ENCODE assay signal across 19 cellular contexts in the genomic region with DNA sequence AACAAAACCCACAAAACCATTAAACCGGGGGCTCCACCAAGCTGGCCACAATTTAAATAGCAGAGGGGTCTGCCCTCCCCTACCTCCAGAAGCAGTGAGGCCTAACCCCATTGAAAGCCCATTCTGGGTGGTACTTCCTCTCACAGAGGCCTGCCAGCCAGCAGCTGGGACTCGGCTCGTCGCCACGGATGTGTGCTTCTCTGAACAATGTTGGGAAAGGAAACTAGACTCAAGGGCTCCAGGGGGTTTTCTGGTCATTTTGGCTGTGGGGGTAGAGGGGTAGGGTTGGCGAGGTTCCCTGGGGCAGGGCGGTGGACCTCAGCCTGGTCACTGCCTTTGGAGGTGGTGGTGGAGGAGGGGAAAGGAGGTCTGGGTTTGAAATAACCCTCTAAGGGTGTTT. TPM values are rescaled to one million over a fixed set of nuclear protein-coding genes. Genes with fewer than 3 reads are reported as not detected.
DNase-seq lines count a peak whose midpoint lies in the region; ATAC-seq and TF ChIP-seq lines count a peak whose summit lies in the region.
"Had no signal": no experiment of that assay in that cellular context is flagged by ENCODE, and none has a peak within 500 bp of the region (broad histone marks: within the 10 kb centered on the region; RNA-seq: fewer than 3 reads in every experiment).

No MANE protein-coding gene starts in this region.

- intact Hi-C loops in gastrocnemius medialis (cut with DNase I; ENCODE audit: low total_unique reads) (loop anchor here (10.0 kb wide), 1 partner anchor 90 kb away; no protein-coding TSS in a partner anchor), lower leg skin (cut with DNase I; ENCODE audit: low total_unique reads) (no loop called here)
- intact Hi-C loops in activated T-helper 1 cell treated with anti-CD3 and anti-CD28 coated beads, Interleukin-12 subunit alpha, Interleukin-12 subunit beta, Interleukin-2, Interleukin-4 antibody, amounts not matched to agents 30 ng/mL and 10 ng/mL and 1 ng/mL, durations not matched to agents 14 hours and 24 hours and 36 hours (cut with micrococcal nuclease) = no loop called here

- no peaks in the 10 kb centered on the region for H3K36me3 ChIP-seq in gastrocnemius medialis
- H3K36me3 ChIP-seq: suprapubic skin had no signal

- ATAC-seq in GM18511 (IDR thresholded peaks at IDR 0.05; ENCODE audit: unreplicated experiment) (peak; percentile 31), HG03108 (IDR thresholded peaks at IDR 0.05; ENCODE audit: unreplicated experiment) (peak; percentile 38), gastrocnemius medialis (peak in 1 of 2 donors; percentile 45)
- ATAC-seq: K562; natural killer cell treated with Interleukin-12 subunit alpha and Interleukin-12 subunit beta and Interleukin-15 and Interleukin-18, amount 100 ng/mL, for 72 hours had no signal

- no peaks in the 10 kb centered on the region for H3K9me3 Mint-ChIP-seq in activated T-helper 1 cell treated with anti-CD3 and anti-CD28 coated beads, Interleukin-12 subunit alpha, Interleukin-12 subunit beta, Interleukin-2, Interleukin-4 antibody, amounts not matched to agents 30 ng/mL and 10 ng/mL and 1 ng/mL, durations not matched to agents 14 hours and 24 hours and 36 hours
- H3K9me3 Mint-ChIP-seq: activated naive CD4-positive, alpha-beta T cell treated with anti-CD3 and anti-CD28 coated beads, Interleukin-2, amount 50 U/mL, for 24 hours; HFFc6; natural killer cell treated with Interleukin-12 subunit alpha and Interleukin-12 subunit beta and Interleukin-15 and Interleukin-18, amount 100 ng/mL, for 72 hours had no signal

- H3K4me1 Mint-ChIP-seq in activated T-helper 1 cell treated with anti-CD3 and anti-CD28 coated beads, Interleukin-12 subunit alpha, Interleukin-12 subunit beta, Interleukin-2, Interleukin-4 antibody, amounts not matched to agents 30 ng/mL and 10 ng/mL and 1 ng/mL, durations not matched to agents 14 hours and 24 hours and 36 hours (ENCODE audit: low read depth) = peaks cover 9% of the 10 kb centered on the region

- in situ Hi-C loops in gastrocnemius medialis (cut with MboI; ENCODE audit: low sequenced_read_pairs in 4 of 4) = no loop called here

- no peak for TF ChIP-seq POLR2A in gastrocnemius medialis (IDR thresholded peaks at IDR 0.05)
- no peak for TF ChIP-seq POLR2A in lower leg skin (IDR thresholded peaks at IDR 0.05)

- H3K27me3 ChIP-seq in gastrocnemius medialis = peaks cover 0 to 6% (median 0%) of the 10 kb centered on the region in 3 donors

- no peaks in the 10 kb centered on the region for H3K36me3 Mint-ChIP-seq in activated T-helper 1 cell treated with anti-CD3 and anti-CD28 coated beads, Interleukin-12 subunit alpha, Interleukin-12 subunit beta, Interleukin-2, Interleukin-4 antibody, amounts not matched to agents 30 ng/mL and 10 ng/mL and 1 ng/mL, durations not matched to agents 14 hours and 24 hours and 36 hours (ENCODE audit: low read depth)
- H3K36me3 Mint-ChIP-seq: activated naive CD4-positive, alpha-beta T cell treated with anti-CD3 and anti-CD28 coated beads, Interleukin-2, amount 50 U/mL, for 24 hours; natural killer cell treated with Interleukin-12 subunit alpha and Interleukin-12 subunit beta and Interleukin-15 and Interleukin-18, amount 100 ng/mL, for 72 hours had no signal

- DNase-seq in dermis blood vessel endothelial cell = peak; percentile 69
- DNase-seq in gastrocnemius medialis = no peak
- no peak for DNase-seq in GM19238 (ENCODE audit: insufficient read length, low spot score)
- no peak for DNase-seq in lower leg skin (ENCODE audit: low spot score in 2 of 2)
- no peak for DNase-seq in activated T-helper 1 cell treated with anti-CD3 and anti-CD28 coated beads, Interleukin-12 subunit alpha, Interleukin-12 subunit beta, Interleukin-2, Interleukin-4 antibody, amounts not matched to agents 30 ng/mL and 10 ng/mL and 1 ng/mL, durations not matched to agents 14 hours and 24 hours and 36 hours (ENCODE audit: low spot score)
- DNase-seq: activated CD4-positive, alpha-beta T cell treated with anti-CD3 and anti-CD28 coated beads for 48 hours; activated T-cell treated with anti-CD3 and anti-CD28 coated beads for 4 hours; effector CD4-positive, alpha-beta T cell; HFFc6; NCI-H2227 treated with DMSO at 0.1 percent for 48 hours; NK-92 treated with Interleukin-12 subunit alpha and Interleukin-12 subunit beta, amount 100 ng/mL, for 24 hours; retina; T1000 had no signal

- H3K4me3 Mint-ChIP-seq in activated T-helper 1 cell treated with anti-CD3 and anti-CD28 coated beads, Interleukin-12 subunit alpha, Interleukin-12 subunit beta, Interleukin-2, Interleukin-4 antibody, amounts not matched to agents 30 ng/mL and 10 ng/mL and 1 ng/mL, durations not matched to agents 14 hours and 24 hours and 36 hours = no peak overlapping the region
- H3K4me3 Mint-ChIP-seq: activated naive CD4-positive, alpha-beta T cell treated with anti-CD3 and anti-CD28 coated beads, Interleukin-2, amount 50 U/mL, for 24 hours; HFFc6; natural killer cell treated with Interleukin-12 subunit alpha and Interleukin-12 subunit beta and Interleukin-15 and Interleukin-18, amount 100 ng/mL, for 72 hours had no signal

- H3K27me3 Mint-ChIP-seq in activated T-helper 1 cell treated with anti-CD3 and anti-CD28 coated beads, Interleukin-12 subunit alpha, Interleukin-12 subunit beta, Interleukin-2, Interleukin-4 antibody, amounts not matched to agents 30 ng/mL and 10 ng/mL and 1 ng/mL, durations not matched to agents 14 hours and 24 hours and 36 hours (ENCODE audit: insufficient read depth) = peaks cover 15% of the 10 kb centered on the region
- H3K27me3 Mint-ChIP-seq: natural killer cell treated with Interleukin-12 subunit alpha and Interleukin-12 subunit beta and Interleukin-15 and Interleukin-18, amount 100 ng/mL, for 72 hours had no signal

- H3K4me3 ChIP-seq in gastrocnemius medialis = no peak overlapping the region
- no peak overlapping the region for H3K4me3 ChIP-seq in lower leg skin (ENCODE audit: low read depth, poor library complexity, severe bottlenecking)
- H3K4me3 ChIP-seq: K562, suprapubic skin had no signal

- H3K4me1 ChIP-seq in gastrocnemius medialis = peaks cover 0 to 4% of the 10 kb centered on the region in 2 donors

- no peak overlapping the region for H3K27ac Mint-ChIP-seq in activated T-helper 1 cell treated with anti-CD3 and anti-CD28 coated beads, Interleukin-12 subunit alpha, Interleukin-12 subunit beta, Interleukin-2, Interleukin-4 antibody, amounts not matched to agents 30 ng/mL and 10 ng/mL and 1 ng/mL, durations not matched to agents 14 hours and 24 hours and 36 hours
- H3K27ac Mint-ChIP-seq: activated naive CD4-positive, alpha-beta T cell treated with anti-CD3 and anti-CD28 coated beads, Interleukin-2, amount 50 U/mL, for 24 hours; HFFc6 had no signal

- no peak for TF ChIP-seq CTCF in gastrocnemius medialis (IDR thresholded peaks at IDR 0.05 in 4 of 5, conservative IDR thresholded peaks at IDR 0.05 in 1 of 5)
- TF ChIP-seq CTCF in lower leg skin (IDR thresholded peaks at IDR 0.05) = no peak

- peak overlapping the region in 3 of 4 donors; percentile 52 to 57 (median 53) for H3K27ac ChIP-seq in gastrocnemius medialis
- H3K27ac ChIP-seq: suprapubic skin had no signal

- 76 to 81% methylated on average over 7 of the region's 7 CpGs for WGBS in lower leg skin, 2 donors

- no peaks in the 10 kb centered on the region for H3K9me3 ChIP-seq in gastrocnemius medialis
- H3K9me3 ChIP-seq: suprapubic skin had no signal

RNA-seq across cellular contexts. Expression of a gene that starts 4.7 kb away (rescaled TPM):
- total RNA-seq in dermis blood vessel endothelial cell (23.2 and 23.5 TPM in 2 replicates), gastrocnemius medialis (1 to 10 TPM; 1.8 to 3.0 (median 2.1) TPM), lower leg skin (10 to 100 TPM in 2 of 4 donors, 1 to 10 TPM in 2; 7.0 to 14.1 (median 10.2) TPM)
- total RNA-seq in activated T-helper 1 cell treated with anti-CD3 and anti-CD28 coated beads, Interleukin-12 subunit alpha, Interleukin-12 subunit beta, Interleukin-2, Interleukin-4 antibody, amounts not matched to agents 30 ng/mL and 10 ng/mL and 1 ng/mL, durations not matched to agents 14 hours and 24 hours and 36 hours = 12.9 and 13.7 TPM in 2 replicates
